In genomic region chr22:40176921-40177737, GRCh38 we compare ENCODE assay signal across 8 cellular contexts. TPM values are rescaled to one million over a fixed set of nuclear protein-coding genes. Genes with fewer than 3 reads are reported as not detected.
DNase-seq lines count a peak whose midpoint lies in the region; ATAC-seq, FAIRE-seq and TF ChIP-seq lines count a peak whose summit lies in the region.

No MANE protein-coding gene starts in this region.

- H3K4me3 ChIP-seq in adipocyte (ENCODE audit: low read length) (peak overlapping the region; percentile 94), iPS DF 6.9 (ENCODE audit: low read length) (peak overlapping the region; percentile 23; the same call in 1 of the 2 replicates), spleen (peak overlapping the region; percentile 17 to 86 (median 64))

- H3K27me3 ChIP-seq in adipocyte (replicated peaks; ENCODE audit: control insufficient read depth, insufficient read depth, low read length) (no peaks in the 10 kb centered on the region), iPS DF 6.9 (ENCODE audit: control insufficient read depth, insufficient read depth, low read length) (no peaks in the 10 kb centered on the region), spleen (replicated peaks in 1 of 7) (no peaks in the 10 kb centered on the region)

- DNase-seq in AML-193 (lab: John Stamatoyannopoulos, UW), result peak; percentile 10 to 13
- peak; percentile 70 for DNase-seq in adipocyte (ENCODE audit: low read depth)
- no peak for DNase-seq in iPS DF 6.9 (ENCODE audit: low read depth, low spot score)
- peak; percentile 78 for DNase-seq in spleen
- no peak for DNase-seq in GM19239 (ENCODE audit: insufficient read length, low spot score)
- no peak for DNase-seq in UCSD-AML1 (lab: John Stamatoyannopoulos, UW; ENCODE audit: unreplicated experiment)

- no peak for FAIRE-seq in GM19239 (lab: Jason Lieb, UNC)

- no peaks in the 10 kb centered on the region for H3K36me3 ChIP-seq in adipocyte (ENCODE audit: control insufficient read depth, insufficient read depth, low read length, severe bottlenecking)
- no peaks in the 10 kb centered on the region for H3K36me3 ChIP-seq in iPS DF 6.9 (ENCODE audit: control insufficient read depth, insufficient read depth, low read length)
- H3K36me3 ChIP-seq in spleen, result no peaks in the 10 kb centered on the region

- no peak for TF ChIP-seq POLR2A in spleen (IDR thresholded peaks at IDR 0.05)

- H3K27ac ChIP-seq in iPS DF 6.9 (ENCODE audit: low read length) (no peak overlapping the region), spleen (peak overlapping the region; percentile 31 to 89 (median 85))

- no peak for TF ChIP-seq CTCF in spleen (IDR thresholded peaks at IDR 0.05 in 8 of 11, conservative IDR thresholded peaks at IDR 0.05 in 3 of 11)

- no CpG with 5 or more reads among the region's 14 CpGs for WGBS in iPS DF 6.9 (ENCODE audit: insufficient coverage, insufficient read length)
- WGBS in spleen, 5 donors, result 31 to 36% (median 34%) methylated on average over 14 of the region's 14 CpGs

- H3K4me1 ChIP-seq in adipocyte (ENCODE audit: control insufficient read depth, insufficient read depth, low read length) (peaks cover 43% of the 10 kb centered on the region), iPS DF 6.9 (ENCODE audit: control insufficient read depth, insufficient read depth, low read length) (no peaks in the 10 kb centered on the region; the same call in 1 of the 2 replicates), spleen (peaks cover 29 to 75% (median 56%) of the 10 kb centered on the region in 6 donors)

- peak; percentile 11 for ATAC-seq in HG02798 (IDR thresholded peaks at IDR 0.05; ENCODE audit: poor library complexity, unreplicated experiment)
- ATAC-seq in SK-N-SH treated with all-trans-retinoic acid at 6 μM for 48 hours, result peak; percentile 47

- H3K9ac ChIP-seq in adipocyte (ENCODE audit: low read length), result peak overlapping the region; percentile 95

- intact Hi-C loops in spleen (cut with DNase I; ENCODE audit: low total_unique reads), result loop anchor here (5.0 to 10.0 kb wide), 2 partner anchors 130 to 168 kb away; partner anchors contain the start of gene ADSL

- H3K9me3 ChIP-seq in adipocyte (ENCODE audit: control insufficient read depth, low read length) (no peaks in the 10 kb centered on the region), iPS DF 6.9 (ENCODE audit: control insufficient read depth, insufficient read depth, low read length) (no peaks in the 10 kb centered on the region), spleen (no peaks in the 10 kb centered on the region)

TF ChIP-seq in SK-N-SH treated with all-trans-retinoic acid at 6 μM for 48 hours, 23 proteins besides CTCF, POLR2A, EP300 and RAD21:
- TF ChIP-seq TCF4 (CRISPR knock-in tag; IDR thresholded peaks at IDR 0.05; ENCODE audit: borderline replicate concordance) (no peak), ZFP3 (CRISPR knock-in tag; IDR thresholded peaks at IDR 0.05) (no peak), TSHZ2 (CRISPR knock-in tag; IDR thresholded peaks at IDR 0.05) (no peak), ZNF565 (CRISPR knock-in tag; conservative IDR thresholded peaks at IDR 0.05; ENCODE audit: low read depth) (no peak), CSRNP3 (CRISPR knock-in tag; IDR thresholded peaks at IDR 0.05) (no peak), SNAI2 (CRISPR knock-in tag; IDR thresholded peaks at IDR 0.05) (no peak), ZNF8 (CRISPR knock-in tag; IDR thresholded peaks at IDR 0.05) (no peak), PATZ1 (CRISPR knock-in tag; IDR thresholded peaks at IDR 0.05; ENCODE audit: borderline replicate concordance) (no peak), ISL1 (CRISPR knock-in tag; IDR thresholded peaks at IDR 0.05) (no peak), OSR1 (CRISPR knock-in tag; IDR thresholded peaks at IDR 0.05) (no peak), ZFP30 (CRISPR knock-in tag; IDR thresholded peaks at IDR 0.05) (no peak), POU6F1 (CRISPR knock-in tag; IDR thresholded peaks at IDR 0.05; ENCODE audit: borderline replicate concordance, low read depth) (no peak), CSDC2 (CRISPR knock-in tag; IDR thresholded peaks at IDR 0.05) (no peak), ESRRG (CRISPR knock-in tag; IDR thresholded peaks at IDR 0.05) (no peak), RARB (CRISPR knock-in tag; IDR thresholded peaks at IDR 0.05) (no peak), TOX (CRISPR knock-in tag; IDR thresholded peaks at IDR 0.05; ENCODE audit: borderline replicate concordance) (no peak), ZNF70 (CRISPR knock-in tag; IDR thresholded peaks at IDR 0.05) (no peak), ZC3H10 (CRISPR knock-in tag; IDR thresholded peaks at IDR 0.05) (no peak)

RNA-seq across cellular contexts. Expression of gene TNRC6B, which starts 0.6 kb away (rescaled TPM):
- 100 to 1,000 TPM in 4 of 7 donors, 10 to 100 TPM in 3; 85.1 to 221 (median 103) TPM for total RNA-seq in spleen
- 10 to 100 TPM in 1 of 3 donors, 1 to 10 TPM in 2; 1.2 to 17.7 (median 1.7) TPM for polyA plus RNA-seq in spleen

Comparison
In these comparisons a context has a peak if more than half of its experiments do, and no peak if none do; other contexts are left out.
1. DNase-seq: peak in AML-193 (2 of 2), adipocyte (single experiment) and spleen (single experiment); none in iPS DF 6.9 (single experiment), GM19239 (single experiment) and UCSD-AML1 (single experiment).
2. H3K4me3 ChIP-seq: peak in every context shown above with its lines; median percentile 94 in adipocyte; 64 in spleen; 23 in iPS DF 6.9.